In the genomic region with DNA sequence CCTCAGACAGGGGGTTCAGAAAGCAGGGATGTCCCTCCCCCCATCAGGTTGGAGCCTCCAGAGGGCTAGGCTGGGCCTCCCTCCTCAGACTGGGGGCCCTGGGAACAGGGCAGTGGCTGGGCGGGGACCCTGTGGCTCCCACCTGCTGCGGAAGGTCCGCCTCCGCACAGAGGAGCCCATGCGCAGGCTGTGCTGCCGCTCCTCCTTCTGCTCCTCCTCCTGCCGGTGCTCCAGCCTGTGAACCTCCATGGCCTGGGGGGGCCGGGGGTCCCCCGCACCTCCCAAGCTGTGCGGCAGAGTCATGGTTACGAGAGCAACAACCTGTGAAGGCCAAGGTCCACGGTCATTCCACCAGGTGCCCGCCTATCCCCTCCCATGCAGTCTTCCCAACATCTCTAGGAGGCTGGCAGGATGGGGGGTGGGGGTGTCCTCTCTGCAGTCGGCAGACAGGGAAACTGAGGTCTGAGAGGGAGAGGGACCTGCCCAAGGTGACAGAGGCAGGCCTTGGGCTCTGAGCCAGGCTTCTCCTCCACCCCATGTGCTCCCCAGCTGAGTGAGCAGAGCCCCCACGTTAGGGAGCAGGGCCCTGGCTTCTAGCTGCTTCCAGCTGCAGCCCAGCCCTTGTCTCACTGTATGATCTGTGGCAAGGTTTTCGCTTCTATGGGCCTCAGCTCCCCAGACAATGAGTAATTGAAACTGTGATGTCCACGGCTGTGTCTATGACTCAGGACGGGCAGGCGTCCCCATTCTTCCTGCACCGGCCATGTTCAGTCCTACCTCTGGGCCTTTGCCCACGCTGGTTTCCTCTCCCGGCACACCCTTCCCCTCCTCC, we compare ENCODE assay signal across 12 cellular contexts. TPM values are rescaled to one million over a fixed set of nuclear protein-coding genes. Genes with fewer than 3 reads are reported as not detected.
DNase-seq lines count a peak whose midpoint lies in the region; ATAC-seq, FAIRE-seq and TF ChIP-seq lines count a peak whose summit lies in the region.
"Had no signal": no experiment of that assay in that cellular context is flagged by ENCODE, and none has a peak within 500 bp of the region (broad histone marks: within the 10 kb centered on the region; RNA-seq: fewer than 3 reads in every experiment).

No MANE protein-coding gene starts in this region.

- H3K4me1 ChIP-seq in SK-N-SH (ENCODE audit: control insufficient read depth in 1 of 2, insufficient read depth in 2 of 2, low read depth in 1 of 2, low read length in 1 of 2): peaks cover 10 to 46% of the 10 kb centered on the region in 2 experiments; a peak in 2 of 4 replicates
- H3K4me1 ChIP-seq in small intestine (ENCODE audit: control insufficient read depth in 2 of 2, insufficient read depth in 1 of 2, low read depth in 1 of 2, low read length in 1 of 2): no peaks in the 10 kb centered on the region
- H3K4me1 ChIP-seq in sigmoid colon: peaks cover 0 to 12% (median 9%) of the 10 kb centered on the region in 4 donors
- no peaks in the 10 kb centered on the region for H3K4me1 ChIP-seq in A673 (ENCODE audit: insufficient read depth, low read length, poor library complexity, severe bottlenecking)
- H3K4me1 ChIP-seq in naive thymus-derived CD4-positive, alpha-beta T cell (ENCODE audit: control insufficient read depth in 2 of 2, insufficient read depth in 2 of 2, low read length in 2 of 2): no peaks in the 10 kb centered on the region

- intact Hi-C loops in sigmoid colon (cut with DNase I) (no loop called here), A673 (cut with micrococcal nuclease; ENCODE audit: unreplicated experiment) (no loop called here)
- intact Hi-C loops in naive thymus-derived CD4-positive, alpha-beta T cell (cut with micrococcal nuclease): no loop called here

- H3K9ac ChIP-seq in SK-N-SH: no peak overlapping the region

- no peak overlapping the region for H3K27ac Mint-ChIP-seq in activated T-cell treated with anti-CD3 and anti-CD28 coated beads, Interleukin-2, amount 50 U/mL, for 72 hours
- no peak overlapping the region for H3K27ac Mint-ChIP-seq in activated T-cell treated with anti-CD3 and anti-CD28 coated beads, Interleukin-2, amount 50 U/mL, for 24 hours
- no peak overlapping the region for H3K27ac Mint-ChIP-seq in naive thymus-derived CD4-positive, alpha-beta T cell

- peak; percentile 23 for DNase-seq in activated T-cell treated with anti-CD3 and anti-CD28 coated beads, Interleukin-2, amount 50 U/mL, for 72 hours
- no peak for DNase-seq in activated T-cell treated with anti-CD3 and anti-CD28 coated beads, Interleukin-2, amount 50 U/mL, for 24 hours
- DNase-seq in SK-N-SH (no peak), foreskin fibroblast (peak; percentile 74 to 78), small intestine (peak; percentile 79), sigmoid colon (no peak), A673 (ENCODE audit: low spot score) (no peak)
- DNase-seq in naive thymus-derived CD4-positive, alpha-beta T cell: no peak
- DNase-seq: activated CD4-positive, CD25-positive, alpha-beta regulatory T cell; NCI-H510A had no signal

- no peak for TF ChIP-seq CTCF in SK-N-SH (IDR thresholded peaks at IDR 0.05)
- no peak for TF ChIP-seq CTCF in foreskin fibroblast (IDR thresholded peaks at IDR 0.05; ENCODE audit: low read depth, low read length)
- no peak for TF ChIP-seq CTCF in sigmoid colon (IDR thresholded peaks at IDR 0.05)
- no peak for TF ChIP-seq CTCF in A673 (conservative IDR thresholded peaks at IDR 0.05; ENCODE audit: low read depth, low read length)

- peaks cover 3% of the 10 kb centered on the region for H3F3A ChIP-seq in SK-N-SH (replicated peaks; ENCODE audit: insufficient read depth)

- H3K36me3 ChIP-seq in SK-N-SH (replicated peaks in 1 of 2; ENCODE audit: control insufficient read depth in 1 of 2, insufficient read depth in 2 of 2, low read length in 1 of 2) (no peaks in the 10 kb centered on the region), small intestine (ENCODE audit: control insufficient read depth in 2 of 2, insufficient read depth in 2 of 2, low read length in 2 of 2) (no peaks in the 10 kb centered on the region), sigmoid colon (no peaks in the 10 kb centered on the region), A673 (ENCODE audit: insufficient read depth, low read length, poor library complexity, severe bottlenecking) (no peaks in the 10 kb centered on the region)
- no peaks in the 10 kb centered on the region for H3K36me3 ChIP-seq in naive thymus-derived CD4-positive, alpha-beta T cell (ENCODE audit: control insufficient read depth in 2 of 3, insufficient read depth in 3 of 3, low read length in 3 of 3)

- peak overlapping the region in 1 of 2 experiments; percentile 52; a peak in 2 of 4 replicates for H3K27ac ChIP-seq in SK-N-SH (ENCODE audit: low read depth in 2 of 2, low read length in 1 of 2)
- peak overlapping the region; percentile 64 to 66 for H3K27ac ChIP-seq in small intestine (ENCODE audit: low read depth in 1 of 2, low read length in 1 of 2)
- H3K27ac ChIP-seq in sigmoid colon: peak overlapping the region in 1 of 4 donors; percentile 17
- H3K27ac ChIP-seq in A673 (ENCODE audit: low read depth, low read length, poor library complexity, severe bottlenecking): no peak overlapping the region
- H3K27ac ChIP-seq in naive thymus-derived CD4-positive, alpha-beta T cell (ENCODE audit: low read depth, low read length): no peak overlapping the region

- WGBS in SK-N-SH (ENCODE audit: low lambda C conversion rate): 59% methylated on average over 18 of the region's 22 CpGs
- WGBS in small intestine, 3 donors: 13 to 57% (median 33%) methylated on average over 22 of the region's 22 CpGs
- WGBS in sigmoid colon, 2 donors: 14 to 63% methylated on average over 22 of the region's 22 CpGs

- H3K27me3 ChIP-seq in SK-N-SH (ENCODE audit: insufficient read depth): no peaks in the 10 kb centered on the region
- peaks cover 0 to 4% of the 10 kb centered on the region in 2 donors for H3K27me3 ChIP-seq in small intestine (ENCODE audit: control insufficient read depth in 2 of 2, insufficient read depth in 2 of 2, low read length in 2 of 2)
- H3K27me3 ChIP-seq in sigmoid colon: no peaks in the 10 kb centered on the region
- no peaks in the 10 kb centered on the region for H3K27me3 ChIP-seq in A673 (replicated peaks; ENCODE audit: insufficient read depth, low read depth, low read length, poor library complexity)
- H3K27me3 ChIP-seq in naive thymus-derived CD4-positive, alpha-beta T cell (ENCODE audit: control insufficient read depth in 2 of 2, insufficient read depth in 2 of 2, low read length in 2 of 2): no peaks in the 10 kb centered on the region

- BruUV-seq in A673 (replicated peaks; lab: Mats Ljungman, UMichigan): no TSS peak

- CTCF ChIA-PET in SK-N-SH (lab: Yijun Ruan, JAX) (interaction anchor here (0.6 kb wide), 1 partner anchor 80 kb away, joined by 3 read pairs; no protein-coding TSS in a partner anchor), A673 (lab: Charles Lee) (no interaction called here)
- CTCF ChIA-PET in naive thymus-derived CD4-positive, alpha-beta T cell (lab: Charles Lee): no interaction called here

- POLR2A ChIA-PET in SK-N-SH (lab: Yijun Ruan, JAX) (no interaction called here), A673 (lab: Charles Lee; ENCODE audit: low non-redundant PET) (no interaction called here)
- POLR2A ChIA-PET in naive thymus-derived CD4-positive, alpha-beta T cell (lab: Charles Lee): no interaction called here

- no peaks in the 10 kb centered on the region for H3K9me2 ChIP-seq in SK-N-SH

- no peaks in the 10 kb centered on the region for H4K20me1 ChIP-seq in SK-N-SH (ENCODE audit: insufficient read depth)

- peak overlapping the region; percentile 53; the same call in 1 of the 2 replicates for H2AFZ ChIP-seq in SK-N-SH (ENCODE audit: low read depth)

- peaks cover 22% of the 10 kb centered on the region for H3K27me3 Mint-ChIP-seq in activated T-cell treated with anti-CD3 and anti-CD28 coated beads, Interleukin-2, amount 50 U/mL, for 72 hours (ENCODE audit: low read depth)
- H3K27me3 Mint-ChIP-seq in activated T-cell treated with anti-CD3 and anti-CD28 coated beads, Interleukin-2, amount 50 U/mL, for 24 hours: peaks cover 18% of the 10 kb centered on the region
- peaks cover 0 to 13% (median 0%) of the 10 kb centered on the region in 5 donors for H3K27me3 Mint-ChIP-seq in naive thymus-derived CD4-positive, alpha-beta T cell

- H3K9me3 Mint-ChIP-seq in activated T-cell treated with anti-CD3 and anti-CD28 coated beads, Interleukin-2, amount 50 U/mL, for 72 hours: no peaks in the 10 kb centered on the region
- H3K9me3 Mint-ChIP-seq in activated T-cell treated with anti-CD3 and anti-CD28 coated beads, Interleukin-2, amount 50 U/mL, for 24 hours: no peaks in the 10 kb centered on the region
- H3K9me3 Mint-ChIP-seq in naive thymus-derived CD4-positive, alpha-beta T cell: no peaks in the 10 kb centered on the region
- H3K9me3 Mint-ChIP-seq: CD14-positive monocyte; central memory CD8-positive, alpha-beta T cell had no signal

- peaks cover 16% of the 10 kb centered on the region for H3K4me1 Mint-ChIP-seq in activated T-cell treated with anti-CD3 and anti-CD28 coated beads, Interleukin-2, amount 50 U/mL, for 72 hours (ENCODE audit: low read depth)
- H3K4me1 Mint-ChIP-seq in activated T-cell treated with anti-CD3 and anti-CD28 coated beads, Interleukin-2, amount 50 U/mL, for 24 hours (ENCODE audit: low read depth): peaks cover 7% of the 10 kb centered on the region
- peaks cover 0 to 11% (median 5%) of the 10 kb centered on the region in 7 donors for H3K4me1 Mint-ChIP-seq in naive thymus-derived CD4-positive, alpha-beta T cell
- H3K4me1 Mint-ChIP-seq: central memory CD8-positive, alpha-beta T cell had no signal

- no peak overlapping the region for H3K4me3 Mint-ChIP-seq in activated T-cell treated with anti-CD3 and anti-CD28 coated beads, Interleukin-2, amount 50 U/mL, for 72 hours
- no peak overlapping the region for H3K4me3 Mint-ChIP-seq in activated T-cell treated with anti-CD3 and anti-CD28 coated beads, Interleukin-2, amount 50 U/mL, for 24 hours
- H3K4me3 Mint-ChIP-seq in naive thymus-derived CD4-positive, alpha-beta T cell: no peak overlapping the region
- H3K4me3 Mint-ChIP-seq: CD14-positive monocyte; central memory CD8-positive, alpha-beta T cell had no signal

- TF ChIP-seq RAD21 in SK-N-SH (IDR thresholded peaks at IDR 0.05; ENCODE audit: low read length): no peak

- H3K79me2 ChIP-seq in SK-N-SH (ENCODE audit: insufficient read depth): no peaks in the 10 kb centered on the region

- FAIRE-seq in small intestine (lab: Jason Lieb, UNC): no peak

- H3K36me3 Mint-ChIP-seq in activated T-cell treated with anti-CD3 and anti-CD28 coated beads, Interleukin-2, amount 50 U/mL, for 72 hours (ENCODE audit: insufficient read depth in 2 of 2): no peaks in the 10 kb centered on the region
- H3K36me3 Mint-ChIP-seq in activated T-cell treated with anti-CD3 and anti-CD28 coated beads, Interleukin-2, amount 50 U/mL, for 24 hours (ENCODE audit: low read depth): no peaks in the 10 kb centered on the region
- no peaks in the 10 kb centered on the region for H3K36me3 Mint-ChIP-seq in naive thymus-derived CD4-positive, alpha-beta T cell
- H3K36me3 Mint-ChIP-seq: CD14-positive monocyte had no signal

- peak overlapping the region; percentile 26; the same call in 1 of the 2 replicates for H3K4me2 ChIP-seq in SK-N-SH

- peak; percentile 51 to 77 for ATAC-seq in activated T-cell treated with anti-CD3 and anti-CD28 coated beads, Interleukin-2, amount 50 U/mL, for 72 hours (replicated peaks in 1 of 2)
- ATAC-seq in naive thymus-derived CD4-positive, alpha-beta T cell: no peak

- TF ChIP-seq POLR2A in sigmoid colon (IDR thresholded peaks at IDR 0.05): no peak

- H3K9me3 ChIP-seq in SK-N-SH (no peaks in the 10 kb centered on the region), small intestine (ENCODE audit: control insufficient read depth, low read depth) (no peaks in the 10 kb centered on the region), sigmoid colon (no peaks in the 10 kb centered on the region), A673 (ENCODE audit: low read depth, low read length, poor library complexity, severe bottlenecking) (no peaks in the 10 kb centered on the region)
- H3K9me3 ChIP-seq in naive thymus-derived CD4-positive, alpha-beta T cell (ENCODE audit: control insufficient read depth in 2 of 3, low read length in 3 of 3): no peaks in the 10 kb centered on the region

- no peak for TF ChIP-seq EP300 in SK-N-SH (IDR thresholded peaks at IDR 0.05; ENCODE audit: borderline replicate concordance in 1 of 2, low read depth in 1 of 2, low read length in 1 of 2)
- TF ChIP-seq EP300 in sigmoid colon (IDR thresholded peaks at IDR 0.05): no peak

- H3K4me3 ChIP-seq in SK-N-SH (ENCODE audit: low read depth in 2 of 2, low read length in 1 of 2) (no peak overlapping the region), foreskin fibroblast (ENCODE audit: low read depth in 1 of 2, low read length in 2 of 2) (no peak overlapping the region), small intestine (ENCODE audit: low read depth in 1 of 2, low read length in 2 of 2) (no peak overlapping the region), sigmoid colon (no peak overlapping the region), A673 (ENCODE audit: low read depth, low read length, poor library complexity, severe bottlenecking) (no peak overlapping the region)
- no peak overlapping the region for H3K4me3 ChIP-seq in naive thymus-derived CD4-positive, alpha-beta T cell (ENCODE audit: low read length)

RNA-seq across cellular contexts. Expression of a gene that starts 3.4 kb away (rescaled TPM):
- total RNA-seq in activated T-cell treated with anti-CD3 and anti-CD28 coated beads, Interleukin-2, amount 50 U/mL, for 72 hours: not detected
- 0.02 and 0.05 TPM in 2 replicates for polyA plus RNA-seq in SK-N-SH (2012; rRNA removed)
- polyA plus RNA-seq in SK-N-SH (2012; cell fraction: cytosol; rRNA removed): 0.04 and 0.05 TPM in 2 replicates
- 0.08 TPM in 2 replicates for polyA plus RNA-seq in SK-N-SH (2012; cell fraction: nucleus; rRNA removed)
- polyA plus RNA-seq in small intestine: 1 to 10 TPM; 1.7 to 5.8 (median 5.7) TPM
- under 1 TPM in 2 of 4 donors, not detected in 2; under 0.01 TPM for total RNA-seq in sigmoid colon
- polyA plus RNA-seq in sigmoid colon: 1 to 10 TPM; 3.0 to 3.7 (median 3.1) TPM
- not detected in 2 replicates for total RNA-seq in A673 (2021)
- total RNA-seq in naive thymus-derived CD4-positive, alpha-beta T cell: not detected
- not detected for polyA plus RNA-seq in naive thymus-derived CD4-positive, alpha-beta T cell
- polyA plus RNA-seq: CD14-positive monocyte had no signal

RNA-seq across cellular contexts. Expression of a gene that starts 34.4 kb away (rescaled TPM):
- not detected for total RNA-seq in activated T-cell treated with anti-CD3 and anti-CD28 coated beads, Interleukin-2, amount 50 U/mL, for 72 hours
- 0.03 and 0.05 TPM in 2 replicates for polyA plus RNA-seq in SK-N-SH (2012; rRNA removed)
- polyA plus RNA-seq in SK-N-SH (2012; cell fraction: cytosol; rRNA removed): not detected in 2 replicates
- 0.02 TPM in 2 replicates for polyA plus RNA-seq in SK-N-SH (2012; cell fraction: nucleus; rRNA removed)
- 10 to 100 TPM; 16.3 to 29.1 (median 21.3) TPM for polyA plus RNA-seq in small intestine
- total RNA-seq in sigmoid colon: under 1 TPM in 2 of 4 donors, not detected in 2; 0.16 to 0.36 TPM
- 10 to 100 TPM in 2 of 3 donors, 1 to 10 TPM in 1; 7.2 to 18.5 (median 11.8) TPM for polyA plus RNA-seq in sigmoid colon
- 0.24 TPM in 2 replicates for total RNA-seq in A673 (2021)
- total RNA-seq in naive thymus-derived CD4-positive, alpha-beta T cell: not detected
- not detected for polyA plus RNA-seq in naive thymus-derived CD4-positive, alpha-beta T cell
- polyA plus RNA-seq: CD14-positive monocyte had no signal

Comparison
In these comparisons a context has a peak if more than half of its experiments do, and no peak if none do; other contexts are left out.
1. DNase-seq: peak in activated T-cell treated with anti-CD3 and anti-CD28 coated beads, Interleukin-2, amount 50 U/mL, for 72 hours (2 of 2), foreskin fibroblast (2 of 2) and small intestine (single experiment); none in activated T-cell treated with anti-CD3 and anti-CD28 coated beads, Interleukin-2, amount 50 U/mL, for 24 hours (single experiment), SK-N-SH (single experiment), sigmoid colon (single experiment), A673 (single experiment) and naive thymus-derived CD4-positive, alpha-beta T cell (0 of 9).
2. H3K27ac ChIP-seq: peak in small intestine (2 of 2); none in A673 (single experiment) and naive thymus-derived CD4-positive, alpha-beta T cell (single experiment).